ENCODE assay signal across 25 cellular contexts in the genomic region with DNA sequence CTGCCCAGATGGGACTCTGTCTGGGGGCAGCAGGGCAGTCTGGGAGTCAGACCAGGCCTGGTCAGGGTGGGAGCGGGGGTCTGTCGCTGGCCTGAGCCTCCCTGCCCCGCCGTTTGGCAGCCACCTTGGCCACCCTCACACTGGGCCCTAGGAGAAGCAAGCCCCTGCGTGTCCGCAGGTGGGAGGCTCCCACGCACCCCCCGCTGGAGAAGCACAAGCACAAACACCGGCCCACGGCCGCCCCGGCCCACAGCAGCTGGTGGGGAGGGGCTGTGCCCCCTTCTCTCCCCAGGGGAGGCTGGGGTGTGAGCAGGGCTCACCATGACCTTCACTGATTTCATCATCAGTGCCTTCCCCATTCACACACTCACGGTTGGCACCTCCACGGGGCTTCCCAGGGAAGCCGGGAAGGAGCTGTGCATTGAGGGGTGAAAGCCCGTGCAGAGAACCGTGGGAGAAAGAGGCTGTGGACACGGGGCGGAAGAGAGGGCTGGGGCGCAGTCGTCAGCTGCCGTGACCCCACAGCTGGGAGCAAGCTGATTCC. TPM values are rescaled to one million over a fixed set of nuclear protein-coding genes. Genes with fewer than 3 reads are reported as not detected.
DNase-seq lines count a peak whose midpoint lies in the region; ATAC-seq and TF ChIP-seq lines count a peak whose summit lies in the region.
"Had no signal": no experiment of that assay in that cellular context is flagged by ENCODE, and none has a peak within 500 bp of the region (broad histone marks: within the 10 kb centered on the region; RNA-seq: fewer than 3 reads in every experiment).

No MANE protein-coding gene starts in this region.

- no peak for ATAC-seq in GM21723 (IDR thresholded peaks at IDR 0.05; ENCODE audit: unreplicated experiment)

- H3K9me3 ChIP-seq in BLaER1 (no peaks in the 10 kb centered on the region), NT2/D1 (ENCODE audit: insufficient read depth, low read length) (no peaks in the 10 kb centered on the region), breast epithelium (no peaks in the 10 kb centered on the region)

- H3K4me1 ChIP-seq in BLaER1 (peaks cover 77% of the 10 kb centered on the region), NT2/D1 (ENCODE audit: insufficient read depth, insufficient read length) (peaks cover 41% of the 10 kb centered on the region), breast epithelium (peaks cover 5 to 20% of the 10 kb centered on the region in 2 donors)

- H4K20me1 ChIP-seq in BLaER1 = peaks cover 56% of the 10 kb centered on the region

- TF ChIP-seq POLR2A in breast epithelium (IDR thresholded peaks at IDR 0.05) = no peak

- DNase-seq in NT2/D1 (ENCODE audit: low read depth, low spot score) (no peak), dorsolateral prefrontal cortex (no peak), retina (peak; percentile 32), breast epithelium (ENCODE audit: low spot score in 2 of 2) (no peak), MV-4-11 (lab: John Stamatoyannopoulos, UW) (no peak)
- DNase-seq: C1 segment of cervical spinal cord; CD4-positive, alpha-beta memory T cell; COR-L47; GOT3; HCEC 1CT; Kasumi-1; NCI-H1105 treated with DMSO at 0.1 percent for 48 hours; NCI-H146; NCI-H1930; NCI-H2107; NCI-H524; NCI-H774; PC-9; SHP77 had no signal

- H3K36me3 ChIP-seq in BLaER1 = peaks cover 5% of the 10 kb centered on the region; the same call in 1 of the 2 replicates
- H3K36me3 ChIP-seq in NT2/D1 (ENCODE audit: insufficient read depth, insufficient read length, low read length) = peaks cover 45% of the 10 kb centered on the region
- H3K36me3 ChIP-seq in breast epithelium = no peaks in the 10 kb centered on the region

- H3K4me2 ChIP-seq in BLaER1 = peak overlapping the region; percentile 96
- H3K4me2 ChIP-seq: PC-9 had no signal

- H3K4me3 ChIP-seq in BLaER1 (peak overlapping the region; percentile 36), NT2/D1 (ENCODE audit: insufficient read length, low read depth) (no peak overlapping the region), dorsolateral prefrontal cortex (no peak overlapping the region), breast epithelium (no peak overlapping the region)
- H3K4me3 ChIP-seq: PC-9 had no signal

- TF ChIP-seq CTCF in dorsolateral prefrontal cortex (IDR thresholded peaks at IDR 0.05 in 54 of 56, conservative IDR thresholded peaks at IDR 0.05 in 2 of 56; ENCODE audit: low read depth in 1 of 56, partially characterized antibody in 56 of 56) (no peak), breast epithelium (IDR thresholded peaks at IDR 0.05) (no peak)

- peak overlapping the region; percentile 48 for H3K9ac ChIP-seq in BLaER1
- H3K9ac ChIP-seq in NT2/D1 (ENCODE audit: insufficient read length, low read depth) = peak overlapping the region; percentile 32

- no peaks in the 10 kb centered on the region for H3K27me3 ChIP-seq in BLaER1
- no peaks in the 10 kb centered on the region for H3K27me3 ChIP-seq in NT2/D1 (ENCODE audit: insufficient read depth, insufficient read length)
- no peaks in the 10 kb centered on the region for H3K27me3 ChIP-seq in dorsolateral prefrontal cortex
- H3K27me3 ChIP-seq in breast epithelium = no peaks in the 10 kb centered on the region

- intact Hi-C loops in dorsolateral prefrontal cortex (cut with DNase I) (no loop called here), breast epithelium (cut with DNase I; ENCODE audit: low total_unique reads) (loop anchor here (10.0 kb wide), 1 partner anchor 457 kb away; no protein-coding TSS in a partner anchor)

- H3K27ac ChIP-seq in BLaER1 = peak overlapping the region; percentile 66
- peak overlapping the region in 32 of 59 donors; percentile 3 to 90 (median 42) for H3K27ac ChIP-seq in dorsolateral prefrontal cortex
- H3K27ac ChIP-seq in breast epithelium = no peak overlapping the region
- H3K27ac ChIP-seq: PC-9 had no signal

RNA-seq across cellular contexts. Expression of gene AGRN, which starts 7.9 kb away (rescaled TPM):
- total RNA-seq in dorsolateral prefrontal cortex (100 to 1,000 TPM in 70 of 120 experiments, 10 to 100 TPM in 50; 67.4 to 194 (median 105) TPM), breast epithelium (10 to 100 TPM in 2 of 3 donors, 1 to 10 TPM in 1; 9.1 to 37.0 (median 30.5) TPM)

RNA-seq across cellular contexts. Expression of gene ISG15, which starts 14.5 kb away (rescaled TPM):
- total RNA-seq in dorsolateral prefrontal cortex = 100 to 1,000 TPM in 3 of 120 experiments, 10 to 100 TPM in 113, 1 to 10 TPM in 4; 6.0 to 422 (median 18.9) TPM
- 10 to 100 TPM; 15.5 to 31.5 (median 18.0) TPM for total RNA-seq in breast epithelium

RNA-seq across cellular contexts. Expression of gene HES4, which starts 27.9 kb away (rescaled TPM):
- total RNA-seq in dorsolateral prefrontal cortex (10 to 100 TPM in 119 of 120 experiments, 1 to 10 TPM in 1; 8.9 to 60.0 (median 25.0) TPM), breast epithelium (10 to 100 TPM in 2 of 3 donors, 1 to 10 TPM in 1; 8.3 to 36.4 (median 34.2) TPM)
- total RNA-seq: CD4-positive, alpha-beta memory T cell had no signal

RNA-seq across cellular contexts. Expression of gene PERM1, which starts 45.9 kb away (rescaled TPM):
- total RNA-seq in dorsolateral prefrontal cortex = 1 to 10 TPM in 6 of 120 experiments, under 1 TPM in 63, not detected in 51; 0.13 to 1.8 (median 0.43) TPM
- 1 to 10 TPM in 1 of 3 donors, under 1 TPM in 1, not detected in 1; 0.33 to 1.9 TPM for total RNA-seq in breast epithelium
- total RNA-seq: A172; CD4-positive, alpha-beta memory T cell had no signal

RNA-seq across cellular contexts. Expression of gene RNF223, which starts 46.3 kb away (rescaled TPM):
- under 1 TPM in 2 of 120 experiments, not detected in 118; 0.28 to 0.63 TPM for total RNA-seq in dorsolateral prefrontal cortex
- 1 to 10 TPM in 1 of 3 donors, under 1 TPM in 1, not detected in 1; 0.33 to 2.8 TPM for total RNA-seq in breast epithelium
- total RNA-seq: A172; CD4-positive, alpha-beta memory T cell; M059J; RPMI7951; SK-MEL-5 had no signal

Comparison
In these comparisons a context has a peak if more than half of its experiments do, and no peak if none do; other contexts are left out.
1. H3K27ac ChIP-seq: peak in BLaER1 (single experiment) and dorsolateral prefrontal cortex (32 of 59); none in breast epithelium (0 of 2).